In genomic region chr2:55415300-55415699, GRCh38 we compare ENCODE assay signal across 20 cellular contexts. TPM values are rescaled to one million over a fixed set of nuclear protein-coding genes. Genes with fewer than 3 reads are reported as not detected.
DNase-seq lines count a peak whose midpoint lies in the region; ATAC-seq and TF ChIP-seq lines count a peak whose summit lies in the region.
"Had no signal": no experiment of that assay in that cellular context is flagged by ENCODE, and none has a peak within 500 bp of the region (broad histone marks: within the 10 kb centered on the region; RNA-seq: fewer than 3 reads in every experiment).

No MANE protein-coding gene starts in this region.

- H2AFZ ChIP-seq in OCI-LY7 (ENCODE audit: low read length): no peak overlapping the region

- peaks cover 10% of the 10 kb centered on the region; the same call in 1 of the 2 replicates for H4K20me1 ChIP-seq in OCI-LY7 (ENCODE audit: insufficient read depth, low read length)

- H3K27me3 Mint-ChIP-seq in MCF 10A (ENCODE audit: insufficient read depth, unreplicated experiment): no peaks in the 10 kb centered on the region
- H3K27me3 Mint-ChIP-seq in stimulated activated memory B cell treated with anti-CD40 and anti-IgM and Interleukin-4, amounts not matched to agents 10 μg/mL and 1 μg/mL and 100 μg/mL, for 72 hours: no peaks in the 10 kb centered on the region

- CTCF ChIA-PET in MCF 10A (lab: Yijun Ruan, JAX) (no interaction called here), OCI-LY7 (lab: Charles Lee; ENCODE audit: unreplicated experiment) (no interaction called here)

- peak overlapping the region; percentile 52 for H3K4me2 ChIP-seq in OCI-LY7 (ENCODE audit: low read length)
- H3K4me2 ChIP-seq: SK-N-SH had no signal

- H3K4me1 ChIP-seq in breast epithelium (no peaks in the 10 kb centered on the region), OCI-LY7 (ENCODE audit: insufficient read depth, low read length, poor library complexity, severe bottlenecking) (peaks cover 22% of the 10 kb centered on the region), iPS-18a (ENCODE audit: control insufficient read depth, low read depth, low read length) (peaks cover 14% of the 10 kb centered on the region)

- TF ChIP-seq CTCF in MCF 10A (IDR thresholded peaks at IDR 0.05; ENCODE audit: unreplicated experiment) (no peak), breast epithelium (IDR thresholded peaks at IDR 0.05) (no peak), OCI-LY7 (conservative IDR thresholded peaks at IDR 0.05; ENCODE audit: low read length) (no peak)

- no peaks in the 10 kb centered on the region for H3K9me3 ChIP-seq in breast epithelium
- H3K9me3 ChIP-seq in OCI-LY7 (ENCODE audit: low read length): no peaks in the 10 kb centered on the region
- no peaks in the 10 kb centered on the region for H3K9me3 ChIP-seq in iPS-18a (ENCODE audit: control insufficient read depth, low read depth, low read length)
- H3K9me3 ChIP-seq: A549, adrenal gland, left ventricle myocardium inferior, SK-N-SH had no signal

- no peaks in the 10 kb centered on the region for H3K9me2 ChIP-seq in OCI-LY7 (ENCODE audit: insufficient read depth, low read length)
- H3K9me2 ChIP-seq: SK-N-SH had no signal

- H3K36me3 ChIP-seq in breast epithelium: no peaks in the 10 kb centered on the region
- H3K36me3 ChIP-seq in OCI-LY7 (ENCODE audit: insufficient read depth, low read length): peaks cover 52% of the 10 kb centered on the region
- peaks cover 15% of the 10 kb centered on the region for H3K36me3 ChIP-seq in iPS-18a (ENCODE audit: control insufficient read depth, low read depth, low read length)
- H3K36me3 ChIP-seq: adrenal gland had no signal

- no peaks in the 10 kb centered on the region for H3K27me3 ChIP-seq in breast epithelium
- no peaks in the 10 kb centered on the region for H3K27me3 ChIP-seq in iPS-18a (ENCODE audit: control insufficient read depth, insufficient read depth, low read length)
- H3K27me3 ChIP-seq: adrenal gland had no signal

- no peak overlapping the region for H3K27ac ChIP-seq in breast epithelium
- H3K27ac ChIP-seq in OCI-LY7 (ENCODE audit: low read depth, low read length, poor library complexity, severe bottlenecking): peak overlapping the region; percentile 26
- H3K27ac ChIP-seq in iPS-18a (ENCODE audit: low read length): peak overlapping the region; percentile 56
- H3K27ac ChIP-seq: adrenal gland, left ventricle myocardium inferior had no signal

- peak overlapping the region; percentile 73 for H3K27ac Mint-ChIP-seq in MCF 10A (ENCODE audit: low read depth, unreplicated experiment)
- peak overlapping the region; percentile 58 for H3K27ac Mint-ChIP-seq in stimulated activated memory B cell treated with anti-CD40 and anti-IgM and Interleukin-4, amounts not matched to agents 10 μg/mL and 1 μg/mL and 100 μg/mL, for 72 hours
- H3K27ac Mint-ChIP-seq: activated CD4-positive, alpha-beta memory T cell treated with anti-CD3 and anti-CD28 coated beads, Interleukin-2, amount 10 ng/mL, durations not matched to agents 7 days and 5 days; endodermal cell had no signal

- TF ChIP-seq POLR2A in breast epithelium (IDR thresholded peaks at IDR 0.05): no peak

- BruUV-seq in MCF 10A (replicated peaks; lab: Mats Ljungman, UMichigan): no TSS peak
- no TSS peak for BruUV-seq in OCI-LY7 (replicated peaks; lab: Mats Ljungman, UMichigan)

- no peak for ATAC-seq in stimulated activated memory B cell treated with anti-CD40 and anti-IgM and Interleukin-4, amounts not matched to agents 10 μg/mL and 1 μg/mL and 100 μg/mL, for 72 hours
- ATAC-seq: A549; activated T-cell treated with anti-CD3 and anti-CD28 coated beads, Interleukin-2, amount 50 U/mL, for 72 hours had no signal

- no peak overlapping the region for H3K9ac ChIP-seq in iPS-18a (ENCODE audit: low read length)
- H3K9ac ChIP-seq: SK-N-SH had no signal

- DNase-seq in MCF 10A (ENCODE audit: unreplicated experiment) (no peak), breast epithelium (ENCODE audit: low spot score in 2 of 2) (no peak), OCI-LY7 (ENCODE audit: low spot score) (peak; percentile 14), head of caudate nucleus (no peak), activated gamma-delta T cell (lab: John Stamatoyannopoulos, UW) (no peak)
- no peak for DNase-seq in activated CD4-positive, CD25-positive, alpha-beta regulatory T cell treated with anti-CD3 and anti-CD28 coated beads, Interleukin-2, amount 50 U/mL, for 72 hours
- DNase-seq: activated CD4-positive, alpha-beta memory T cell treated with anti-CD3 and anti-CD28 coated beads, Interleukin-2, amount 10 ng/mL, durations not matched to agents 7 days and 5 days; activated T-cell treated with anti-CD3 and anti-CD28 coated beads, Interleukin-2, amount 50 U/mL, for 72 hours; adrenal gland; cerebellar nuclear complex; endodermal cell; GF-D8; left ventricle myocardium inferior; NCI-H2081; NCI-H526; retina; SK-N-SH had no signal

- intact Hi-C loops in MCF 10A (cut with micrococcal nuclease): loop anchor here (5.0 kb wide), 3 partner anchors 103 to 183 kb away; partner anchors contain the start of genes CLHC1, MTIF2 and RPS27A
- intact Hi-C loops in breast epithelium (cut with DNase I; ENCODE audit: low total_unique reads): loop anchor here (10.0 kb wide), 1 partner anchor 190 kb away; no protein-coding TSS in a partner anchor
- intact Hi-C loops in OCI-LY7 (cut with micrococcal nuclease; ENCODE audit: unreplicated experiment): loop anchor here (10.0 kb wide), 1 partner anchor 630 kb away; no protein-coding TSS in a partner anchor
- intact Hi-C loops in head of caudate nucleus (cut with DNase I): loop anchor here (5.0 kb wide), 1 partner anchor 48 kb away; no protein-coding TSS in a partner anchor

- peaks cover 16% of the 10 kb centered on the region for H3K4me1 Mint-ChIP-seq in MCF 10A (ENCODE audit: insufficient read depth, unreplicated experiment)
- H3K4me1 Mint-ChIP-seq in stimulated activated memory B cell treated with anti-CD40 and anti-IgM and Interleukin-4, amounts not matched to agents 10 μg/mL and 1 μg/mL and 100 μg/mL, for 72 hours: peaks cover 37% of the 10 kb centered on the region

- POLR2A ChIA-PET in MCF 10A (lab: Yijun Ruan, JAX) (interaction anchor here (0.6 to 3.4 kb wide), 6 partner anchors 8 to 105 kb away, joined by 3 to 33 read pairs (median 3); partner anchors contain the start of gene CFAP36), OCI-LY7 (lab: Charles Lee) (interaction anchor here (0.6 to 1.7 kb wide), 6 partner anchors 13 to 131 kb away, joined by 3 to 6 read pairs (median 3); no protein-coding TSS in a partner anchor)

- peaks cover 17% of the 10 kb centered on the region for H3K36me3 Mint-ChIP-seq in MCF 10A (ENCODE audit: insufficient read depth, unreplicated experiment)
- peaks cover 6% of the 10 kb centered on the region for H3K36me3 Mint-ChIP-seq in stimulated activated memory B cell treated with anti-CD40 and anti-IgM and Interleukin-4, amounts not matched to agents 10 μg/mL and 1 μg/mL and 100 μg/mL, for 72 hours

- H3K79me2 ChIP-seq in OCI-LY7 (ENCODE audit: insufficient read depth, low read depth, low read length): peaks cover 90% of the 10 kb centered on the region

- H3K4me3 ChIP-seq in breast epithelium (no peak overlapping the region), OCI-LY7 (ENCODE audit: low read depth, low read length, poor library complexity, severe bottlenecking) (peak overlapping the region; percentile 42), iPS-18a (ENCODE audit: low read length) (no peak overlapping the region)
- H3K4me3 ChIP-seq: A549, adrenal gland, left ventricle myocardium inferior had no signal

- peak overlapping the region; percentile 64 for H3K4me3 Mint-ChIP-seq in MCF 10A (ENCODE audit: unreplicated experiment)
- H3K4me3 Mint-ChIP-seq in stimulated activated memory B cell treated with anti-CD40 and anti-IgM and Interleukin-4, amounts not matched to agents 10 μg/mL and 1 μg/mL and 100 μg/mL, for 72 hours: no peak overlapping the region
- H3K4me3 Mint-ChIP-seq: activated CD4-positive, alpha-beta memory T cell treated with anti-CD3 and anti-CD28 coated beads, Interleukin-2, amount 10 ng/mL, durations not matched to agents 7 days and 5 days; activated T-cell treated with anti-CD3 and anti-CD28 coated beads, Interleukin-2, amount 50 U/mL, for 72 hours; endodermal cell had no signal

- no peaks in the 10 kb centered on the region for H3K9me3 Mint-ChIP-seq in MCF 10A (ENCODE audit: unreplicated experiment)
- H3K9me3 Mint-ChIP-seq in stimulated activated memory B cell treated with anti-CD40 and anti-IgM and Interleukin-4, amounts not matched to agents 10 μg/mL and 1 μg/mL and 100 μg/mL, for 72 hours: no peaks in the 10 kb centered on the region
- H3K9me3 Mint-ChIP-seq: activated CD4-positive, alpha-beta memory T cell treated with anti-CD3 and anti-CD28 coated beads, Interleukin-2, amount 10 ng/mL, durations not matched to agents 7 days and 5 days; activated T-cell treated with anti-CD3 and anti-CD28 coated beads, Interleukin-2, amount 50 U/mL, for 72 hours; endodermal cell had no signal

RNA-seq across cellular contexts. Expression of gene CCDC88A, which starts 4.4 kb away (rescaled TPM):
- total RNA-seq in MCF 10A (2022): 52.1 and 60.8 TPM in 2 replicates
- total RNA-seq in breast epithelium: 10 to 100 TPM; 36.1 to 74.6 (median 50.1) TPM
- 98.4 and 109 TPM in 2 replicates for total RNA-seq in OCI-LY7 (2014; rRNA removed; shearing (Covaris generic))
- total RNA-seq in OCI-LY7 (2022): 110 and 132 TPM in 2 replicates

Comparison
In these comparisons a context has a peak if more than half of its experiments do, and no peak if none do; other contexts are left out.
1. H3K27ac ChIP-seq: peak in OCI-LY7 (single experiment) and iPS-18a (single experiment); none in breast epithelium (0 of 2).